ENCODE assay signal across 21 cellular contexts in genomic region chr5:177980776-177981175, GRCh38. TPM values are rescaled to one million over a fixed set of nuclear protein-coding genes. Genes with fewer than 3 reads are reported as not detected.
DNase-seq lines count a peak whose midpoint lies in the region; ATAC-seq, FAIRE-seq and TF ChIP-seq lines count a peak whose summit lies in the region.
"Had no signal": no experiment of that assay in that cellular context is flagged by ENCODE, and none has a peak within 500 bp of the region (broad histone marks: within the 10 kb centered on the region; RNA-seq: fewer than 3 reads in every experiment).

No MANE protein-coding gene starts in this region.

- no peaks in the 10 kb centered on the region for H3K27me3 ChIP-seq in SJCRH30

- no peak overlapping the region for H3K27ac ChIP-seq in SJCRH30
- H3K27ac ChIP-seq: parathyroid adenoma, tibial artery, WERI-Rb-1 had no signal

- no peaks in the 10 kb centered on the region for H3K36me3 ChIP-seq in SJCRH30
- H3K36me3 ChIP-seq: BE2C, tibial artery, WERI-Rb-1 had no signal

- no peak for TF ChIP-seq CTCF in omental fat pad (IDR thresholded peaks at IDR 0.05)

- no peak overlapping the region for H3K4me3 ChIP-seq in SJCRH30
- H3K4me3 ChIP-seq: tibial artery had no signal

- DNase-seq in G401 (ENCODE audit: low spot score) = peak; percentile 79
- peak; percentile 59 to 72 for DNase-seq in SJCRH30
- DNase-seq in frontal cortex (ENCODE audit: low spot score in 2 of 2) = peak; percentile 46
- DNase-seq in omental fat pad (ENCODE audit: low spot score) = peak; percentile 24
- no peak for DNase-seq in NCI-H146 treated with DMSO at 0.1 percent for 48 hours (lab: John Stamatoyannopoulos, UW; ENCODE audit: unreplicated experiment)
- no peak for DNase-seq in amniotic stem cell (lab: John Stamatoyannopoulos, UW)
- DNase-seq: activated CD4-positive, alpha-beta memory T cell treated with anti-CD3 and anti-CD28 coated beads, Interleukin-2, amount 10 ng/mL, durations not matched to agents 7 days and 5 days; BE2C; DMS 273 treated with DMSO at 0.1 percent for 48 hours; erythroblast; NCI-H1105; NCI-H2171 treated with DMSO at 0.1 percent for 48 hours; T-cell; tibial artery; WERI-Rb-1 had no signal

- FAIRE-seq in frontal cortex (lab: Jason Lieb, UNC) = no peak

- in situ Hi-C loops in G401 (cut with HindIII; ENCODE audit: low sequenced_read_pairs) = no loop called here

- peaks cover 18% of the 10 kb centered on the region for H3K4me1 ChIP-seq in SJCRH30
- H3K4me1 ChIP-seq: BE2C, parathyroid adenoma had no signal

- peak; percentile 90 for ATAC-seq in omental fat pad (ENCODE audit: low FRiP score)
- ATAC-seq in GM21515 (IDR thresholded peaks at IDR 0.05; ENCODE audit: unreplicated experiment) = no peak
- ATAC-seq in HG03565 (IDR thresholded peaks at IDR 0.05; ENCODE audit: unreplicated experiment) = no peak
- ATAC-seq: T-cell had no signal

- H3K9me3 ChIP-seq in SJCRH30 (replicated peaks) = no peaks in the 10 kb centered on the region
- H3K9me3 ChIP-seq: BE2C had no signal

RNA-seq across cellular contexts. Expression of gene PROP1, which starts 15.3 kb away (rescaled TPM):
- not detected in 2 replicates for total RNA-seq in G401 (2014; rRNA removed; shearing (Covaris generic))
- total RNA-seq in SJCRH30 (2014; rRNA removed; shearing (Covaris generic)) = 0.28 and 0.84 TPM in 2 replicates
- total RNA-seq in frontal cortex (not detected), omental fat pad (not detected)
- total RNA-seq: activated CD4-positive, alpha-beta memory T cell treated with anti-CD3 and anti-CD28 coated beads, Interleukin-2, amount 10 ng/mL, durations not matched to agents 7 days and 5 days; activated T-helper 2 cell treated with anti-CD3 and anti-CD28 coated beads, Interferon-gamma antibody, Interleukin-2, Interleukin-4, amounts not matched to agents 10 μg/mL and 5 μg/mL and 100 μg/mL, durations not matched to agents 14 hours and 24 hours and 36 hours; kidney epithelial cell; mononuclear cell; T-cell had no signal

Comparison
In these comparisons a context has a peak if more than half of its experiments do, and no peak if none do; other contexts are left out.
1. DNase-seq: peak in G401 (single experiment), SJCRH30 (2 of 2), frontal cortex (2 of 2) and omental fat pad (single experiment); none in NCI-H146 treated with DMSO at 0.1 percent for 48 hours (single experiment) and amniotic stem cell (single experiment).